In genomic region chr5:59038169-59039002, GRCh38 we compare ENCODE assay signal across 8 cellular contexts.
A peak's percentile ranks its signal among the peaks of the same experiment; 100 is the strongest.
DNase-seq lines count a peak whose midpoint lies in the region; ATAC-seq and TF ChIP-seq lines count a peak whose summit lies in the region.

No MANE protein-coding gene starts in this region.

- TF ChIP-seq POLR2A in NB4 (IDR thresholded peaks at IDR 0.05; ENCODE audit: extremely low read depth, insufficient read length) = no peak

- ATAC-seq in left lobe of liver = no peak

- DNase-seq in NB4 (ENCODE audit: low read depth) (peak; percentile 57), choroid plexus epithelial cell (ENCODE audit: low read depth) (peak; percentile 34), left lobe of liver (ENCODE audit: low spot score) (no peak), mucosa of gallbladder (ENCODE audit: low spot score) (no peak), GM20000 (ENCODE audit: low spot score) (no peak)
- no peak for DNase-seq in stimulated activated naive CD4-positive, alpha-beta T cell treated with Interleukin-2 at 50 U/mL for 16 hours (lab: John Stamatoyannopoulos, UW)

- no peaks in the 10 kb centered on the region for H3K27me3 ChIP-seq in mononuclear cell (ENCODE audit: insufficient read depth, low read length)

- H3K9me3 ChIP-seq in mononuclear cell (ENCODE audit: low read depth, low read length) = no peaks in the 10 kb centered on the region

- TF ChIP-seq CTCF in NB4 (IDR thresholded peaks at IDR 0.05; ENCODE audit: low read depth, low read length) (no peak), choroid plexus epithelial cell (conservative IDR thresholded peaks at IDR 0.05; ENCODE audit: low read depth, low read length) (peak; percentile 8), GM20000 (IDR thresholded peaks at IDR 0.05; ENCODE audit: extremely low read depth, missing control alignments) (no peak)

- H3K4me3 ChIP-seq in GM08714 (ENCODE audit: low read length) = peak overlapping the region; percentile 69
- H3K4me3 ChIP-seq in NB4 (ENCODE audit: low read depth, low read length) = peak overlapping the region; percentile 90
- H3K4me3 ChIP-seq in choroid plexus epithelial cell (ENCODE audit: low read depth, low read length) = peak overlapping the region; percentile 80
- peak overlapping the region; percentile 74 for H3K4me3 ChIP-seq in mononuclear cell (ENCODE audit: low read length)

- peaks cover 51% of the 10 kb centered on the region for H3K4me1 ChIP-seq in mononuclear cell (ENCODE audit: insufficient read depth, low read length)

Comparison
In these comparisons a context has a peak if more than half of its experiments do, and no peak if none do; other contexts are left out.
1. DNase-seq: peak in NB4 (single experiment) and choroid plexus epithelial cell (single experiment); none in left lobe of liver (single experiment), mucosa of gallbladder (single experiment), GM20000 (single experiment) and stimulated activated naive CD4-positive, alpha-beta T cell treated with Interleukin-2 at 50 U/mL for 16 hours (single experiment).
2. Peak in every context shown above with its lines, with median percentiles within 50 percentile points of each other: H3K4me3 ChIP-seq.